In genomic region chr21:41439245-41439644, GRCh38 we compare ENCODE assay signal across 1 cellular context.
TF ChIP-seq lines count a peak whose summit lies in the region.

No MANE protein-coding gene starts in this region.

TF ChIP-seq in IMR-90, 13 proteins besides CTCF, POLR2A, EP300 and RAD21 (continued from another document):
- no peak for TF ChIP-seq MAZ (IDR thresholded peaks at IDR 0.05; ENCODE audit: borderline replicate concordance, low read depth, low read length)
- TF ChIP-seq CEBPB (IDR thresholded peaks at IDR 0.05; ENCODE audit: low read depth, low read length), result no peak
- TF ChIP-seq RCOR1 (IDR thresholded peaks at IDR 0.05; ENCODE audit: insufficient replicate concordance, low read length), result no peak
- no peak for TF ChIP-seq NFE2L2 (IDR thresholded peaks at IDR 0.05; ENCODE audit: low read depth, low read length)
- no peak for TF ChIP-seq ELK1 (IDR thresholded peaks at IDR 0.05; ENCODE audit: borderline replicate concordance, low read depth, low read length)
- TF ChIP-seq CHD1 (IDR thresholded peaks at IDR 0.05; ENCODE audit: low read depth, low read length), result no peak
- no peak for TF ChIP-seq RFX5 (IDR thresholded peaks at IDR 0.05; ENCODE audit: low read depth, low read length)
- no peak for TF ChIP-seq FOS (IDR thresholded peaks at IDR 0.05; ENCODE audit: low read depth, low read length)
- no peak for TF ChIP-seq BHLHE40 (IDR thresholded peaks at IDR 0.05; ENCODE audit: low read depth, low read length)
- TF ChIP-seq MAFK (IDR thresholded peaks at IDR 0.05; ENCODE audit: low read depth, low read length), result no peak
- TF ChIP-seq, protein P1, sequence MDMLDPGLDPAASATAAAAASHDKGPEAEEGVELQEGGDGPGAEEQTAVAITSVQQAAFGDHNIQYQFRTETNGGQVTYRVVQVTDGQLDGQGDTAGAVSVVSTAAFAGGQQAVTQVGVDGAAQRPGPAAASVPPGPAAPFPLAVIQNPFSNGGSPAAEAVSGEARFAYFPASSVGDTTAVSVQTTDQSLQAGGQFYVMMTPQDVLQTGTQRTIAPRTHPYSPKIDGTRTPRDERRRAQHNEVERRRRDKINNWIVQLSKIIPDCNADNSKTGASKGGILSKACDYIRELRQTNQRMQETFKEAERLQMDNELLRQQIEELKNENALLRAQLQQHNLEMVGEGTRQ (IDR thresholded peaks at IDR 0.05; ENCODE audit: low read depth, low read length), result no peak
- no peak for TF ChIP-seq SMC3 (IDR thresholded peaks at IDR 0.05; ENCODE audit: low read depth, low read length)
